ENCODE assay signal across 9 cellular contexts in the genomic region with DNA sequence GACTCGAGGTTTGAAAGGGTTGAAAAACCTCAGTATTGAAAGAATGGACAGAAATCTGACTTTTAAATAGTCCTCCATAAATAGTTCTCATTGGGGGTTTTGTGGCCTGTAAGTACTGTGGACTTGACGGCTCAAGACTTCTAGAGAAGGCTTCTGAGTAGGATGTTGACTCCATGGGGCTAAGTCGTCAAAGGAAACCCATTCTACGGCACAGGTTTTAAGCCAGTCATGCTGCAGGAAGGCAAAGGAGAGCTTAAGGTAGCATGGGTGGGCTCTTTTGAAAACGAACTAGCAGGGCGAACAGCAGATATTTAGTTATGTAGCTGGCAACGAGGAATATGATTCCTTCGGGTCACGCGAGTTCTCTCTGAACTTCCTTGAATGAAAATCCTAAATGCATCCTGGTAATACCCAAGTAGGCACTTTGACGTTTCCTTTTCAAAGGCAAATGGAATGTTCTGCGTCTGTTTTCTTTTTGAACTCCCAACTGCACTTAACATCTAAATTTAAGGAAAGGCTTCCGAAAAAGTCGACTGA. TPM values are rescaled to one million over a fixed set of nuclear protein-coding genes. Genes with fewer than 3 reads are reported as not detected.
DNase-seq lines count a peak whose midpoint lies in the region; ATAC-seq, FAIRE-seq and TF ChIP-seq lines count a peak whose summit lies in the region.
"Had no signal": no experiment of that assay in that cellular context is flagged by ENCODE, and none has a peak within 500 bp of the region (broad histone marks: within the 10 kb centered on the region; RNA-seq: fewer than 3 reads in every experiment).

No MANE protein-coding gene starts in this region.

- no peak for FAIRE-seq in GM12892 (lab: Jason Lieb, UNC)
- FAIRE-seq: G401.6 had no signal

- intact Hi-C loops in activated CD8-positive, alpha-beta T cell treated with anti-CD3 and anti-CD28 coated beads for 36 hours (cut with micrococcal nuclease) = loop anchor here (1.0 kb wide), 1 partner anchor 79 kb away; no protein-coding TSS in a partner anchor

- DNase-seq in T-helper 1 cell (no peak), GM12892 (ENCODE audit: insufficient read length) (no peak), T1000 (lab: John Stamatoyannopoulos, UW) (no peak)
- peak; percentile 5 for DNase-seq in activated CD8-positive, alpha-beta T cell treated with anti-CD3 and anti-CD28 coated beads for 36 hours

- ATAC-seq in activated CD8-positive, alpha-beta T cell treated with anti-CD3 and anti-CD28 coated beads for 36 hours = no peak
- no peak for ATAC-seq in HG02588 (IDR thresholded peaks at IDR 0.05; ENCODE audit: unreplicated experiment)

- no peak overlapping the region for H3K27ac Mint-ChIP-seq in T-helper 1 cell treated with Interleukin-12 subunit alpha and Interleukin-12 subunit beta and Interleukin-4 antibody, amounts not matched to agents 30 μg/mL and 1 μg/mL, for 36 hours
- peak overlapping the region; percentile 65 for H3K27ac Mint-ChIP-seq in activated CD8-positive, alpha-beta T cell treated with anti-CD3 and anti-CD28 coated beads for 36 hours

- CTCF ChIA-PET in activated CD8-positive, alpha-beta T cell treated with anti-CD3 and anti-CD28 coated beads for 36 hours (lab: Charles Lee) = interaction anchor here (0.7 to 3.1 kb wide), 21 partner anchors 9 to 481 kb away, joined by 3 to 19 read pairs (median 6); no protein-coding TSS in a partner anchor

- TF ChIP-seq CTCF in activated CD8-positive, alpha-beta T cell treated with anti-CD3 and anti-CD28 coated beads for 36 hours (IDR thresholded peaks at IDR 0.05) = no peak

- peaks cover 23% of the 10 kb centered on the region for H3K4me1 Mint-ChIP-seq in T-helper 1 cell treated with Interleukin-12 subunit alpha and Interleukin-12 subunit beta and Interleukin-4 antibody, amounts not matched to agents 30 μg/mL and 1 μg/mL, for 36 hours (ENCODE audit: low read depth)
- peaks cover 29% of the 10 kb centered on the region for H3K4me1 Mint-ChIP-seq in activated CD8-positive, alpha-beta T cell treated with anti-CD3 and anti-CD28 coated beads for 36 hours (ENCODE audit: low read depth)

- H3K4me3 ChIP-seq in iPS-18a (ENCODE audit: low read length) (peak overlapping the region; percentile 84), subcutaneous abdominal adipose tissue (ENCODE audit: low read depth in 1 of 5, low read length in 5 of 5) (peak overlapping the region; percentile 36 to 88 (median 77))

- H3K4me3 Mint-ChIP-seq in T-helper 1 cell treated with Interleukin-12 subunit alpha and Interleukin-12 subunit beta and Interleukin-4 antibody, amounts not matched to agents 30 μg/mL and 1 μg/mL, for 36 hours = peak overlapping the region; percentile 83
- H3K4me3 Mint-ChIP-seq in activated CD8-positive, alpha-beta T cell treated with anti-CD3 and anti-CD28 coated beads for 36 hours = peak overlapping the region; percentile 79

- peaks cover 63% of the 10 kb centered on the region for H3K27me3 Mint-ChIP-seq in T-helper 1 cell treated with Interleukin-12 subunit alpha and Interleukin-12 subunit beta and Interleukin-4 antibody, amounts not matched to agents 30 μg/mL and 1 μg/mL, for 36 hours (ENCODE audit: low read depth)
- peaks cover 18% of the 10 kb centered on the region for H3K27me3 Mint-ChIP-seq in activated CD8-positive, alpha-beta T cell treated with anti-CD3 and anti-CD28 coated beads for 36 hours

- H3K27ac ChIP-seq in iPS-18a (ENCODE audit: low read length) (no peak overlapping the region), subcutaneous abdominal adipose tissue (ENCODE audit: low read depth, low read length) (peak overlapping the region; percentile 80)

- no peaks in the 10 kb centered on the region for H3K36me3 ChIP-seq in iPS-18a (ENCODE audit: control insufficient read depth, low read depth, low read length)
- no peaks in the 10 kb centered on the region for H3K36me3 ChIP-seq in subcutaneous abdominal adipose tissue (ENCODE audit: control insufficient read depth in 5 of 5, insufficient read depth in 5 of 5, low read length in 5 of 5)

- POLR2A ChIA-PET in activated CD8-positive, alpha-beta T cell treated with anti-CD3 and anti-CD28 coated beads for 36 hours (lab: Charles Lee) = interaction anchor here (0.5 to 0.7 kb wide), 2 partner anchors 191 to 205 kb away, joined by 3 to 4 read pairs; no protein-coding TSS in a partner anchor

- H3K9ac ChIP-seq in iPS-18a (ENCODE audit: low read length) = peak overlapping the region; percentile 69
- peak overlapping the region in 2 of 5 donors; percentile 44 to 82 for H3K9ac ChIP-seq in subcutaneous abdominal adipose tissue (ENCODE audit: low read length in 5 of 5)

- peaks cover 29% of the 10 kb centered on the region for H3K27me3 ChIP-seq in iPS-18a (ENCODE audit: control insufficient read depth, insufficient read depth, low read length)
- H3K27me3 ChIP-seq in subcutaneous abdominal adipose tissue (ENCODE audit: control insufficient read depth in 5 of 5, insufficient read depth in 4 of 5, low read length in 5 of 5) = no peaks in the 10 kb centered on the region

- H3K9me3 Mint-ChIP-seq in T-helper 1 cell treated with Interleukin-12 subunit alpha and Interleukin-12 subunit beta and Interleukin-4 antibody, amounts not matched to agents 30 μg/mL and 1 μg/mL, for 36 hours = no peaks in the 10 kb centered on the region
- H3K9me3 Mint-ChIP-seq in activated CD8-positive, alpha-beta T cell treated with anti-CD3 and anti-CD28 coated beads for 36 hours = no peaks in the 10 kb centered on the region

- H3K9me3 ChIP-seq in iPS-18a (ENCODE audit: control insufficient read depth, low read depth, low read length) (no peaks in the 10 kb centered on the region), subcutaneous abdominal adipose tissue (ENCODE audit: control insufficient read depth in 5 of 5, low read length in 5 of 5) (no peaks in the 10 kb centered on the region)

- TF ChIP-seq POLR2A in GM12892 (IDR thresholded peaks at IDR 0.05; ENCODE audit: low read depth, low read length) = no peak

- H3K4me1 ChIP-seq in iPS-18a (ENCODE audit: control insufficient read depth, low read depth, low read length) = peaks cover 20% of the 10 kb centered on the region
- H3K4me1 ChIP-seq in subcutaneous abdominal adipose tissue (ENCODE audit: control insufficient read depth in 5 of 5, insufficient read depth in 5 of 5, low read length in 5 of 5) = peaks cover 0 to 41% (median 32%) of the 10 kb centered on the region in 5 donors

- H3K36me3 Mint-ChIP-seq in T-helper 1 cell treated with Interleukin-12 subunit alpha and Interleukin-12 subunit beta and Interleukin-4 antibody, amounts not matched to agents 30 μg/mL and 1 μg/mL, for 36 hours (ENCODE audit: low read depth) = no peaks in the 10 kb centered on the region
- H3K36me3 Mint-ChIP-seq in activated CD8-positive, alpha-beta T cell treated with anti-CD3 and anti-CD28 coated beads for 36 hours (ENCODE audit: low read depth) = peaks cover 2% of the 10 kb centered on the region

RNA-seq across cellular contexts. Expression of gene NEDD4L, which starts 1.1 kb away (rescaled TPM):
- 1 to 10 TPM; 7.5 to 8.5 TPM for total RNA-seq in activated CD8-positive, alpha-beta T cell treated with anti-CD3 and anti-CD28 coated beads for 36 hours
- 19.9 TPM for polyA plus RNA-seq in GM12892 (2012; ENCODE audit: missing spikeins)
